In the genomic region with DNA sequence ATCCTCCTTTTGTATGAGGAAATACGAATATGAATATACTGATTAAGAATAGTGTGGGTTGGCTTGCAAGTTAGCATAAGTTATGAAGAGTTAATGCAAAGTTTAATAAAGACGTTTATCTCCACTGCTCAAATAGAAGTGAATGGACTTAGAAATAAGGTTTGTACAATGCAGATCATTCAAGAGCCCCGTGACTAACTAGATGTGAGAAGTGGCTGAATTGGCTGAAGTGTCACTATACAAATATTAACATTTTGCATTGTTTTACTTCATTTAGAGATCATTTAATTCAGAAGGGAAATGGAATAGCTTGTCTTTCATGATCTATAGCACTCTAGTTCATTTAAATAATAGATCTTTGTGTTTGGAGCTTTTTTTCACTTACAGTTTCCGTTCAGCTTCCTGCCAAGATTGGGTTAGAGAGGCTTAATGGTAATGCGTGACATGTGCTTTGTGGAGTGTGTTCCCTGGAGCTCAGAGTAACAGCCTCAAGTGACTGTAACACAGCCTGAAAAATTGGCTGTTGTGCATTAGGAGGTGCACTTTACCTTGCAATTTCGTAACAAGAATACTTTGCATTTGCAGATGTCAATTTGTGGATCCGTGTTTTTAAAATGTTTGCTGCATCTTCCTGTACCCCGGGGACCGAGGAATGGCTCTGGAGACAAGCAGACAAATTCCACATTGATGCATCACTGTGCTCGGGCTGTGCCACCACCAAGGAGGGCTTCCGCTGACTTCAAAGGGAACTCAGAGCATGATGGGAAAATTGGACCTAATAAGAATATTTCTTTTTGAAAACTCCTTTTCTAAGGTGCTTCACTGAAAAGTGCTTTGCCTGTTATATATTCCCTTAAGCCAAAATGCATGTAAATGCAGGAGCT, we compare ENCODE assay signal across 14 cellular contexts.
A peak's percentile ranks its signal among the peaks of the same experiment; 100 is the strongest.
DNase-seq lines count a peak whose midpoint lies in the region; ATAC-seq, FAIRE-seq and TF ChIP-seq lines count a peak whose summit lies in the region.
"Had no signal": no experiment of that assay in that cellular context is flagged by ENCODE, and none has a peak within 500 bp of the region (broad histone marks: within the 10 kb centered on the region; RNA-seq: fewer than 3 reads in every experiment).

No MANE protein-coding gene starts in this region.

- DNase-seq in ELR (ENCODE audit: low read depth) (peak; percentile 54), NCI-H748 (lab: John Stamatoyannopoulos, UW; ENCODE audit: unreplicated experiment) (peak; percentile 30), bronchial epithelial cell (ENCODE audit: low read depth) (peak; percentile 33), omental fat pad (ENCODE audit: low spot score) (no peak), endothelial cell (ENCODE audit: low spot score) (no peak), BE2C (no peak)
- DNase-seq: activated naive CD4-positive, alpha-beta T cell; caudate nucleus; CD4-positive, alpha-beta T cell; left ventricle myocardium inferior; NCI-H187 had no signal

- ATAC-seq in omental fat pad (ENCODE audit: low FRiP score) (no peak), HG03457 (IDR thresholded peaks at IDR 0.05; ENCODE audit: unreplicated experiment) (no peak)

- H3K79me2 ChIP-seq in neural cell (replicated peaks; ENCODE audit: insufficient read depth, low read length) = no peaks in the 10 kb centered on the region

- no peak overlapping the region for H3K4me3 ChIP-seq in bronchial epithelial cell (ENCODE audit: low read depth, low read length)
- no peak overlapping the region for H3K4me3 ChIP-seq in neural cell (ENCODE audit: low read length)
- no peak overlapping the region for H3K4me3 ChIP-seq in BE2C (ENCODE audit: low read depth, low read length)
- H3K4me3 ChIP-seq: left ventricle myocardium inferior had no signal

- H3K9ac ChIP-seq in neural cell (ENCODE audit: low read length) = no peak overlapping the region

- H4K20me1 ChIP-seq in neural cell (ENCODE audit: insufficient read depth) = no peaks in the 10 kb centered on the region

- no peak overlapping the region for H3K27ac Mint-ChIP-seq in endothelial cell (ENCODE audit: unreplicated experiment)
- H3K27ac Mint-ChIP-seq: CD4-positive, alpha-beta T cell had no signal

- TF ChIP-seq CTCF in bronchial epithelial cell (IDR thresholded peaks at IDR 0.05; ENCODE audit: insufficient read depth, low read length, severe bottlenecking) (no peak), neural cell (IDR thresholded peaks at IDR 0.05; ENCODE audit: poor library complexity, severe bottlenecking) (no peak), omental fat pad (IDR thresholded peaks at IDR 0.05) (no peak), endothelial cell (IDR thresholded peaks at IDR 0.05; ENCODE audit: unreplicated experiment) (no peak), BE2C (IDR thresholded peaks at IDR 0.05; ENCODE audit: low read depth, low read length) (no peak)

- peaks cover 14% of the 10 kb centered on the region for H3K4me1 Mint-ChIP-seq in endothelial cell (ENCODE audit: unreplicated experiment)

- no peaks in the 10 kb centered on the region for H3K9me3 ChIP-seq in neural cell (ENCODE audit: low read length)
- no peaks in the 10 kb centered on the region for H3K9me3 ChIP-seq in BE2C
- H3K9me3 ChIP-seq: left ventricle myocardium inferior had no signal

- H3K27me3 ChIP-seq in bronchial epithelial cell (ENCODE audit: control insufficient read depth, insufficient read depth, low read length) (no peaks in the 10 kb centered on the region), neural cell (ENCODE audit: insufficient read depth, low read depth, low read length) (no peaks in the 10 kb centered on the region), BE2C (no peaks in the 10 kb centered on the region)

- no peaks in the 10 kb centered on the region for H3F3A ChIP-seq in neural cell (ENCODE audit: insufficient read depth, low read length, poor library complexity, severe bottlenecking)

- H3K4me3 Mint-ChIP-seq in endothelial cell (ENCODE audit: unreplicated experiment) = no peak overlapping the region
- H3K4me3 Mint-ChIP-seq: CD4-positive, alpha-beta T cell had no signal

- no peak for FAIRE-seq in bronchial epithelial cell (lab: Jason Lieb, UNC)

- no peaks in the 10 kb centered on the region for H3K4me1 ChIP-seq in BE2C
- H3K4me1 ChIP-seq: left ventricle myocardium inferior had no signal

- no peaks in the 10 kb centered on the region for H3K9me3 Mint-ChIP-seq in endothelial cell (ENCODE audit: unreplicated experiment)
- H3K9me3 Mint-ChIP-seq: CD4-positive, alpha-beta T cell had no signal

- no peaks in the 10 kb centered on the region for H3K9me2 ChIP-seq in neural cell (ENCODE audit: insufficient read depth, low read length)

- H3K27me3 Mint-ChIP-seq in endothelial cell (ENCODE audit: unreplicated experiment) = peaks cover 4% of the 10 kb centered on the region
- H3K27me3 Mint-ChIP-seq: CD4-positive, alpha-beta T cell had no signal

- TF ChIP-seq EP300 in neural cell (conservative IDR thresholded peaks at IDR 0.05; ENCODE audit: poor library complexity, severe bottlenecking) = no peak

- no peak overlapping the region for H3K4me2 ChIP-seq in neural cell (ENCODE audit: low read length)

- H3K36me3 Mint-ChIP-seq in endothelial cell (ENCODE audit: low read depth, unreplicated experiment) = no peaks in the 10 kb centered on the region

- H3K36me3 ChIP-seq in bronchial epithelial cell (ENCODE audit: control insufficient read depth, insufficient read depth, low read length) (no peaks in the 10 kb centered on the region), neural cell (ENCODE audit: insufficient read depth, low read length) (no peaks in the 10 kb centered on the region), BE2C (no peaks in the 10 kb centered on the region)
- H3K36me3 ChIP-seq: left ventricle myocardium inferior had no signal

- H2AFZ ChIP-seq in neural cell (ENCODE audit: low read depth, low read length) = no peak overlapping the region

- no peak overlapping the region for H3K27ac ChIP-seq in neural cell (ENCODE audit: low read length)
- H3K27ac ChIP-seq: left ventricle myocardium inferior, VCaP had no signal

- TF ChIP-seq RAD21 in neural cell (conservative IDR thresholded peaks at IDR 0.05) = no peak

TF ChIP-seq in neural cell, 6 proteins besides CTCF, POLR2A, EP300 and RAD21:
- no peak for TF ChIP-seq TAF1 (IDR thresholded peaks at IDR 0.05; ENCODE audit: low read depth)
- no peak for TF ChIP-seq EZH2 (IDR thresholded peaks at IDR 0.05; ENCODE audit: borderline replicate concordance, insufficient read depth, low read length, poor library complexity, severe bottlenecking)
- no peak for TF ChIP-seq MXI1 (conservative IDR thresholded peaks at IDR 0.05; ENCODE audit: poor library complexity, severe bottlenecking)
- TF ChIP-seq POLR2AphosphoS5 (IDR thresholded peaks at IDR 0.05) = peak; percentile 32
- no peak for TF ChIP-seq REST (IDR thresholded peaks at IDR 0.05; ENCODE audit: borderline replicate concordance)

Comparison
In these comparisons a context has a peak if more than half of its experiments do, and no peak if none do; other contexts are left out.
1. DNase-seq: peak in ELR (single experiment), NCI-H748 (single experiment) and bronchial epithelial cell (single experiment); none in omental fat pad (single experiment), endothelial cell (single experiment) and BE2C (single experiment).